Comparison of ENCODE assay signal across 8 cellular contexts in genomic region chr16:66604376-66605176, GRCh38. TPM values are rescaled to one million over a fixed set of nuclear protein-coding genes. Genes with fewer than 3 reads are reported as not detected.
DNase-seq lines count a peak whose midpoint lies in the region; ATAC-seq and TF ChIP-seq lines count a peak whose summit lies in the region.

Gene CMTM3 (plus strand): TSS chr16:66604704. CDS start chr16:66604806, 102 bp downstream.

- H3K4me1 ChIP-seq in BLaER1 treated with 17β-estradiol and CSF1 and Interleukin-3, amounts not matched to agents 10 nM and 100 nM = peaks cover 60 to 72% (median 65%) of the 10 kb centered on the region in 10 experiments
- H3K4me1 ChIP-seq in HUES6 (ENCODE audit: control insufficient read depth, insufficient read depth, low read length) = peaks cover 27% of the 10 kb centered on the region

- peak within 1 kb of the TSS; percentile 89 to 99 (median 97) for H3K9ac ChIP-seq in BLaER1 treated with 17β-estradiol and CSF1 and Interleukin-3, amounts not matched to agents 10 nM and 100 nM
- peak within 1 kb of the TSS; percentile 63 for H3K9ac ChIP-seq in HUES6 (ENCODE audit: low read length)

- peaks cover 46% of the 10 kb centered on the region for H3K4me1 Mint-ChIP-seq in activated naive CD8-positive, alpha-beta T cell treated with anti-CD3 and anti-CD28 coated beads, Interleukin-2, amount 10 ng/mL, durations not matched to agents 7 days and 5 days

- peaks cover 35 to 46% (median 42%) of the 10 kb centered on the region in 11 experiments for H4K20me1 ChIP-seq in BLaER1 treated with 17β-estradiol and CSF1 and Interleukin-3, amounts not matched to agents 10 nM and 100 nM

- peaks cover 10 to 41% (median 30%) of the 10 kb centered on the region in 11 experiments for H3K36me3 ChIP-seq in BLaER1 treated with 17β-estradiol and CSF1 and Interleukin-3, amounts not matched to agents 10 nM and 100 nM
- peaks cover 9% of the 10 kb centered on the region for H3K36me3 ChIP-seq in HUES6 (ENCODE audit: control insufficient read depth, insufficient read depth, low read length)

- H3K4me3 Mint-ChIP-seq in activated naive CD8-positive, alpha-beta T cell treated with anti-CD3 and anti-CD28 coated beads, Interleukin-2, amount 10 ng/mL, durations not matched to agents 7 days and 5 days = peak within 1 kb of the TSS; percentile 90

- POLR2A ChIA-PET in activated naive CD8-positive, alpha-beta T cell treated with anti-CD3 and anti-CD28 coated beads, Interleukin-2, amount 10 ng/mL, durations not matched to agents 7 days and 5 days (lab: Charles Lee) = interaction anchor here (0.6 to 3.9 kb wide), 17 partner anchors 10 to 269 kb away, joined by 3 to 38 read pairs (median 7); partner anchors contain the start of genes CKLF and CMTM2

- peak within 1 kb of the TSS; percentile 79 to 99 (median 94) for H3K4me3 ChIP-seq in BLaER1 treated with 17β-estradiol and CSF1 and Interleukin-3, amounts not matched to agents 10 nM and 100 nM
- peak within 1 kb of the TSS; percentile 64 for H3K4me3 ChIP-seq in HUES6 (ENCODE audit: low read depth, low read length)
- peak within 1 kb of the TSS; percentile 74 for H3K4me3 ChIP-seq in retinal pigment epithelial cell (ENCODE audit: low read length)

- H3K9me3 ChIP-seq in BLaER1 treated with 17β-estradiol and CSF1 and Interleukin-3, amounts not matched to agents 10 nM and 100 nM (replicated peaks in 1 of 11) = peaks cover 13 to 20% (median 16%) of the 10 kb centered on the region in 11 experiments
- no peaks in the 10 kb centered on the region for H3K9me3 ChIP-seq in HUES6 (ENCODE audit: control insufficient read depth, insufficient read depth, low read depth, low read length)

- intact Hi-C loops in left cardiac atrium (cut with DNase I) = loop anchor here (5.0 to 10.0 kb wide), 2 partner anchors 200 to 268 kb away; no protein-coding TSS in a partner anchor

- DNase-seq in SW480 (ENCODE audit: low spot score) = peak; percentile 32
- peak; percentile 89 for DNase-seq in activated naive CD8-positive, alpha-beta T cell treated with anti-CD3 and anti-CD28 coated beads, Interleukin-2, amount 10 ng/mL, durations not matched to agents 7 days and 5 days
- DNase-seq in left cardiac atrium = peak; percentile 77
- no peak for DNase-seq in retinal pigment epithelial cell (ENCODE audit: low read depth)
- DNase-seq in midbrain (lab: John Stamatoyannopoulos, UW) = no peak

- peaks cover 12% of the 10 kb centered on the region for H3K36me3 Mint-ChIP-seq in activated naive CD8-positive, alpha-beta T cell treated with anti-CD3 and anti-CD28 coated beads, Interleukin-2, amount 10 ng/mL, durations not matched to agents 7 days and 5 days

- TF ChIP-seq CTCF in retinal pigment epithelial cell (conservative IDR thresholded peaks at IDR 0.05; ENCODE audit: low read depth, low read length) = peak; percentile 52

- H3K27me3 ChIP-seq in BLaER1 treated with 17β-estradiol and CSF1 and Interleukin-3, amounts not matched to agents 10 nM and 100 nM = no peaks in the 10 kb centered on the region
- H3K27me3 ChIP-seq in HUES6 (ENCODE audit: control insufficient read depth, insufficient read depth, low read length) = peaks cover 3% of the 10 kb centered on the region; the same call in 1 of the 2 replicates

- H3K4me2 ChIP-seq in BLaER1 treated with 17β-estradiol and CSF1 and Interleukin-3, amounts not matched to agents 10 nM and 100 nM = peak within 1 kb of the TSS; percentile 94 to 100 (median 99)

- ATAC-seq in GM19351 (IDR thresholded peaks at IDR 0.05; ENCODE audit: unreplicated experiment) (peak; percentile 57), left cardiac atrium (peak; percentile 70 to 77)
- peak; percentile 48 for ATAC-seq in activated naive CD8-positive, alpha-beta T cell treated with anti-CD3 and anti-CD28 coated beads, Interleukin-2, amount 10 ng/mL, durations not matched to agents 7 days and 5 days (ENCODE audit: low read depth)

- peak within 1 kb of the TSS; percentile 87 to 97 (median 95) for H3K27ac ChIP-seq in BLaER1 treated with 17β-estradiol and CSF1 and Interleukin-3, amounts not matched to agents 10 nM and 100 nM
- H3K27ac ChIP-seq in HUES6 (ENCODE audit: low read depth, low read length) = peak within 1 kb of the TSS; percentile 50; the same call in 1 of the 2 replicates

- peak within 1 kb of the TSS; percentile 98 for H3K27ac Mint-ChIP-seq in activated naive CD8-positive, alpha-beta T cell treated with anti-CD3 and anti-CD28 coated beads, Interleukin-2, amount 10 ng/mL, durations not matched to agents 7 days and 5 days

- peaks cover 6% of the 10 kb centered on the region for H3K9me3 Mint-ChIP-seq in activated naive CD8-positive, alpha-beta T cell treated with anti-CD3 and anti-CD28 coated beads, Interleukin-2, amount 10 ng/mL, durations not matched to agents 7 days and 5 days

- H3K27me3 Mint-ChIP-seq in activated naive CD8-positive, alpha-beta T cell treated with anti-CD3 and anti-CD28 coated beads, Interleukin-2, amount 10 ng/mL, durations not matched to agents 7 days and 5 days = no peaks in the 10 kb centered on the region

RNA-seq across cellular contexts. Expression of gene CMTM3, which starts in this region (rescaled TPM):
- 100 to 1,000 TPM; 107 to 108 TPM for total RNA-seq in activated naive CD8-positive, alpha-beta T cell treated with anti-CD3 and anti-CD28 coated beads, Interleukin-2, amount 10 ng/mL, durations not matched to agents 7 days and 5 days
- 10 to 100 TPM; 18.1 to 18.9 TPM for total RNA-seq in left cardiac atrium

Comparison
In these comparisons a context has a peak if more than half of its experiments do, and no peak if none do; other contexts are left out.
1. RNA of gene CMTM3 (total RNA-seq): 107 to 108 TPM in activated naive CD8-positive, alpha-beta T cell treated with anti-CD3 and anti-CD28 coated beads, Interleukin-2, amount 10 ng/mL, durations not matched to agents 7 days and 5 days; 18.1 to 18.9 TPM in left cardiac atrium; every median in the first group is over 4 times any median in the second.
2. DNase-seq: peak in SW480 (single experiment), activated naive CD8-positive, alpha-beta T cell treated with anti-CD3 and anti-CD28 coated beads, Interleukin-2, amount 10 ng/mL, durations not matched to agents 7 days and 5 days (single experiment) and left cardiac atrium (single experiment); none in retinal pigment epithelial cell (single experiment) and midbrain (single experiment).
3. Peak in every context shown above with its lines, with median percentiles within 50 percentile points of each other: H3K4me3 ChIP-seq and ATAC-seq.